ENCODE assay signal across 17 cellular contexts in the genomic region with DNA sequence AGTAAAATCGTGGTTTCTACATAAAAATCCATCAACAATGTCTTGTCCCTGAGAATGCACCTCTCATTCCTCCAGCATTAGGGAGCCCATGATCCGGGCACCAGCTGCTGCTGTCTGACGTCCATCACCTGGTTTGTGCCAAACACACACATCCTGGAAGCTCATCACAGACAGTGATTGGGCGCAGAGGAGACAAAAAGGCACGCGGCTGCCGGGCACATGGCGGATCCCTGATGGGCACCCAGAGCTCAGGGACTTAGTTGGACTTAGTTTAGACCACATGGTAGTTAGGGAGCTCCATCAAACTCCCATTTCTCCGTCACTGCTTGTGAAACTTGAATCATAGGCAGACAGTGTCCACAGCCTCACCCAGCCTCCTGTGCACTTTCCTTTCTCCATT.
DNase-seq lines count a peak whose midpoint lies in the region; ATAC-seq and TF ChIP-seq lines count a peak whose summit lies in the region.
"Had no signal": no experiment of that assay in that cellular context is flagged by ENCODE, and none has a peak within 500 bp of the region (broad histone marks: within the 10 kb centered on the region; RNA-seq: fewer than 3 reads in every experiment).

No MANE protein-coding gene starts in this region.

- H3K4me2 ChIP-seq in OCI-LY7 (ENCODE audit: low read length): no peak overlapping the region
- H3K4me2 ChIP-seq: GM23338, PC-9 had no signal

- H3K36me3 Mint-ChIP-seq in activated CD8-positive, alpha-beta T cell treated with anti-CD3 and anti-CD28 coated beads for 36 hours (ENCODE audit: low read depth): no peaks in the 10 kb centered on the region
- H3K36me3 Mint-ChIP-seq in activated CD8-positive, alpha-beta T cell treated with anti-CD3 and anti-CD28 coated beads, Interleukin-2, amount 10 ng/mL, durations not matched to agents 7 days and 5 days (ENCODE audit: low read depth): no peaks in the 10 kb centered on the region
- H3K36me3 Mint-ChIP-seq: CD14-positive monocyte; CD8-positive, alpha-beta memory T cell had no signal

- H3K9me3 ChIP-seq in KOPT-K1 (ENCODE audit: insufficient read depth, low read length, poor library complexity, severe bottlenecking): no peaks in the 10 kb centered on the region
- H3K9me3 ChIP-seq in OCI-LY7 (ENCODE audit: low read length): no peaks in the 10 kb centered on the region
- H3K9me3 ChIP-seq: SJCRH30 had no signal

- H3K27ac ChIP-seq in C4-2B (no peak overlapping the region), KOPT-K1 (ENCODE audit: low read depth, low read length, poor library complexity, severe bottlenecking) (peak overlapping the region; percentile 96), OCI-LY7 (ENCODE audit: low read depth, low read length, poor library complexity, severe bottlenecking) (no peak overlapping the region)
- H3K27ac ChIP-seq: PC-9, SJCRH30 had no signal

- intact Hi-C loops in activated CD8-positive, alpha-beta T cell treated with anti-CD3 and anti-CD28 coated beads for 36 hours (cut with micrococcal nuclease): no loop called here
- intact Hi-C loops in OCI-LY7 (cut with micrococcal nuclease; ENCODE audit: unreplicated experiment): no loop called here

- no peaks in the 10 kb centered on the region for H3K79me2 ChIP-seq in OCI-LY7 (ENCODE audit: insufficient read depth, low read depth, low read length)

- H3K4me3 Mint-ChIP-seq in activated CD8-positive, alpha-beta T cell treated with anti-CD3 and anti-CD28 coated beads for 36 hours: no peak overlapping the region
- H3K4me3 Mint-ChIP-seq in activated CD8-positive, alpha-beta T cell treated with anti-CD3 and anti-CD28 coated beads, Interleukin-2, amount 10 ng/mL, durations not matched to agents 7 days and 5 days: no peak overlapping the region
- H3K4me3 Mint-ChIP-seq: CD14-positive monocyte; CD8-positive, alpha-beta memory T cell; GM23338; H9 had no signal

- H3K4me1 ChIP-seq in OCI-LY7 (ENCODE audit: insufficient read depth, low read length, poor library complexity, severe bottlenecking): peaks cover 13% of the 10 kb centered on the region
- H3K4me1 ChIP-seq: SJCRH30 had no signal

- BruUV-seq in OCI-LY7 (replicated peaks; lab: Mats Ljungman, UMichigan): no TSS peak

- no peak overlapping the region for H3K4me3 ChIP-seq in OCI-LY7 (ENCODE audit: low read depth, low read length, poor library complexity, severe bottlenecking)
- H3K4me3 ChIP-seq: GM23338, PC-9, SJCRH30 had no signal

- no peak overlapping the region for H3K27ac Mint-ChIP-seq in activated CD8-positive, alpha-beta T cell treated with anti-CD3 and anti-CD28 coated beads for 36 hours
- H3K27ac Mint-ChIP-seq in activated CD8-positive, alpha-beta T cell treated with anti-CD3 and anti-CD28 coated beads, Interleukin-2, amount 10 ng/mL, durations not matched to agents 7 days and 5 days: no peak overlapping the region
- H3K27ac Mint-ChIP-seq: CD14-positive monocyte; CD8-positive, alpha-beta memory T cell; GM23338; H9 had no signal

- H3K9me2 ChIP-seq in OCI-LY7 (ENCODE audit: insufficient read depth, low read length): no peaks in the 10 kb centered on the region

- no peaks in the 10 kb centered on the region for H3K27me3 Mint-ChIP-seq in activated CD8-positive, alpha-beta T cell treated with anti-CD3 and anti-CD28 coated beads for 36 hours
- peaks cover 26% of the 10 kb centered on the region for H3K27me3 Mint-ChIP-seq in activated CD8-positive, alpha-beta T cell treated with anti-CD3 and anti-CD28 coated beads, Interleukin-2, amount 10 ng/mL, durations not matched to agents 7 days and 5 days (ENCODE audit: low read depth)

- peaks cover 4% of the 10 kb centered on the region for H3K4me1 Mint-ChIP-seq in activated CD8-positive, alpha-beta T cell treated with anti-CD3 and anti-CD28 coated beads for 36 hours (ENCODE audit: low read depth)
- peaks cover 16% of the 10 kb centered on the region for H3K4me1 Mint-ChIP-seq in activated CD8-positive, alpha-beta T cell treated with anti-CD3 and anti-CD28 coated beads, Interleukin-2, amount 10 ng/mL, durations not matched to agents 7 days and 5 days (ENCODE audit: low read depth)
- H3K4me1 Mint-ChIP-seq: CD14-positive monocyte, GM23338, H9 had no signal

- CTCF ChIA-PET in activated CD8-positive, alpha-beta T cell treated with anti-CD3 and anti-CD28 coated beads for 36 hours (lab: Charles Lee): interaction anchor here (0.6 to 2.5 kb wide), 18 partner anchors 12 to 314 kb away, joined by 3 to 14 read pairs (median 3); no protein-coding TSS in a partner anchor
- CTCF ChIA-PET in activated CD8-positive, alpha-beta T cell treated with anti-CD3 and anti-CD28 coated beads, Interleukin-2, amount 10 ng/mL, durations not matched to agents 7 days and 5 days (lab: Charles Lee): interaction anchor here (0.6 to 2.8 kb wide), 8 partner anchors 11 to 82 kb away, joined by 3 to 11 read pairs (median 6); no protein-coding TSS in a partner anchor
- CTCF ChIA-PET in OCI-LY7 (lab: Charles Lee; ENCODE audit: unreplicated experiment): no interaction called here

- H2AFZ ChIP-seq in OCI-LY7 (ENCODE audit: low read length): no peak overlapping the region
- H2AFZ ChIP-seq: GM23338, PC-9 had no signal

- H3K9me3 Mint-ChIP-seq in activated CD8-positive, alpha-beta T cell treated with anti-CD3 and anti-CD28 coated beads for 36 hours: no peaks in the 10 kb centered on the region
- no peaks in the 10 kb centered on the region for H3K9me3 Mint-ChIP-seq in activated CD8-positive, alpha-beta T cell treated with anti-CD3 and anti-CD28 coated beads, Interleukin-2, amount 10 ng/mL, durations not matched to agents 7 days and 5 days (ENCODE audit: insufficient read depth)
- H3K9me3 Mint-ChIP-seq: CD14-positive monocyte; CD8-positive, alpha-beta memory T cell had no signal

- no peak for TF ChIP-seq CTCF in activated CD8-positive, alpha-beta T cell treated with anti-CD3 and anti-CD28 coated beads for 36 hours (IDR thresholded peaks at IDR 0.05)
- TF ChIP-seq CTCF in C4-2B (conservative IDR thresholded peaks at IDR 0.05) (0 out of 2 replicates have a peak, but pooled peaks have one; percentile 12), OCI-LY7 (conservative IDR thresholded peaks at IDR 0.05; ENCODE audit: low read length) (no peak)

- DNase-seq in activated CD8-positive, alpha-beta T cell treated with anti-CD3 and anti-CD28 coated beads for 36 hours: no peak
- no peak for DNase-seq in activated CD8-positive, alpha-beta T cell treated with anti-CD3 and anti-CD28 coated beads, Interleukin-2, amount 10 ng/mL, durations not matched to agents 7 days and 5 days
- DNase-seq in NCI-H187 treated with DMSO at 0.1 percent for 48 hours (lab: John Stamatoyannopoulos, UW) (no peak), OCI-LY7 (ENCODE audit: low spot score) (no peak)
- DNase-seq: H9, NCI-H1048, NCI-H1694 treated with DMSO at 0.1 percent for 48 hours, NCI-H524 had no signal

- no peaks in the 10 kb centered on the region for H3K36me3 ChIP-seq in KOPT-K1 (ENCODE audit: insufficient read depth, low read length)
- no peaks in the 10 kb centered on the region for H3K36me3 ChIP-seq in OCI-LY7 (ENCODE audit: insufficient read depth, low read length)
- H3K36me3 ChIP-seq: SJCRH30 had no signal

- POLR2A ChIA-PET in activated CD8-positive, alpha-beta T cell treated with anti-CD3 and anti-CD28 coated beads for 36 hours (lab: Charles Lee): no interaction called here
- POLR2A ChIA-PET in activated CD8-positive, alpha-beta T cell treated with anti-CD3 and anti-CD28 coated beads, Interleukin-2, amount 10 ng/mL, durations not matched to agents 7 days and 5 days (lab: Charles Lee): no interaction called here
- POLR2A ChIA-PET in OCI-LY7 (lab: Charles Lee): no interaction called here

- ATAC-seq in activated CD8-positive, alpha-beta T cell treated with anti-CD3 and anti-CD28 coated beads for 36 hours: peak; percentile 40
- no peak for ATAC-seq in activated CD8-positive, alpha-beta T cell treated with anti-CD3 and anti-CD28 coated beads, Interleukin-2, amount 10 ng/mL, durations not matched to agents 7 days and 5 days
- no peak for ATAC-seq in HG02763 (IDR thresholded peaks at IDR 0.05; ENCODE audit: unreplicated experiment)
- ATAC-seq: GM23338, Right ventricle myocardium inferior had no signal

- H4K20me1 ChIP-seq in OCI-LY7 (ENCODE audit: insufficient read depth, low read length): no peaks in the 10 kb centered on the region
